ENCODE assay signal across 8 cellular contexts in genomic region chr5:139341187-139341688, GRCh38. TPM values are rescaled to one million over a fixed set of nuclear protein-coding genes. Genes with fewer than 3 reads are reported as not detected.
DNase-seq lines count a peak whose midpoint lies in the region; ATAC-seq and TF ChIP-seq lines count a peak whose summit lies in the region.

No MANE protein-coding gene starts in this region.

- no peak overlapping the region for H2BK12ac ChIP-seq in trophoblast cell (ENCODE audit: low read length)

- H2AFZ ChIP-seq in trophoblast cell (ENCODE audit: insufficient read depth, low read length, poor library complexity), result peak overlapping the region; percentile 42

- no peak overlapping the region for H4K91ac ChIP-seq in trophoblast cell (ENCODE audit: low read depth, low read length)

- no peak overlapping the region for H3K14ac ChIP-seq in trophoblast cell (ENCODE audit: low read length)

- no CpG with 5 or more reads among the region's 17 CpGs for WGBS in trophoblast cell (ENCODE audit: extremely low coverage, insufficient coverage, insufficient read length)

- no peak overlapping the region for H2AK5ac ChIP-seq in trophoblast cell (ENCODE audit: low read length)

- peaks cover 4% of the 10 kb centered on the region for H3K79me1 ChIP-seq in trophoblast cell (ENCODE audit: low read length)

- peak overlapping the region; percentile 73 for H3K9ac ChIP-seq in trophoblast cell (ENCODE audit: low read length)

- no peak overlapping the region for H3K4ac ChIP-seq in trophoblast cell (ENCODE audit: low read depth, low read length)

- no peak overlapping the region for H2BK120ac ChIP-seq in trophoblast cell (ENCODE audit: insufficient read depth, low read length, poor library complexity)

- H3K4me1 ChIP-seq in trophoblast cell (ENCODE audit: control insufficient read depth in 1 of 2, insufficient read depth in 2 of 2, low read length in 2 of 2), result peaks cover 0 to 4% of the 10 kb centered on the region in 2 experiments

- H3K27ac ChIP-seq in epithelial cell of prostate, result peak overlapping the region; percentile 89
- H3K27ac ChIP-seq in trophoblast cell (ENCODE audit: low read depth, low read length), result no peak overlapping the region

- DNase-seq in epithelial cell of prostate (ENCODE audit: low read depth, low spot score) (no peak), trophoblast cell (peak in 1 of 2 donors; percentile 10), NCI-H345 (lab: John Stamatoyannopoulos, UW) (no peak), HUDEP-2 (lab: John Stamatoyannopoulos, UW; ENCODE audit: unreplicated experiment in 76 of 76) (no peak), NCI-H82 (lab: John Stamatoyannopoulos, UW) (no peak)

- ATAC-seq in GM18498 (IDR thresholded peaks at IDR 0.05; ENCODE audit: unreplicated experiment) (peak; percentile 25), HG02678 (IDR thresholded peaks at IDR 0.05; ENCODE audit: unreplicated experiment) (no peak)

- H4K12ac ChIP-seq in trophoblast cell (ENCODE audit: low read depth, low read length), result no peak overlapping the region

- no peak overlapping the region for H3K23ac ChIP-seq in trophoblast cell (ENCODE audit: low read length)

- no peak overlapping the region for H2BK5ac ChIP-seq in trophoblast cell (ENCODE audit: low read depth, low read length, poor library complexity)

- peak overlapping the region; percentile 60 for H3K4me3 ChIP-seq in trophoblast cell (ENCODE audit: low read depth, low read length)

- peaks cover 8% of the 10 kb centered on the region for H3K79me2 ChIP-seq in trophoblast cell (ENCODE audit: control insufficient read depth, insufficient read depth, low read length, poor library complexity)

- H4K8ac ChIP-seq in trophoblast cell (ENCODE audit: low read depth, low read length), result peak overlapping the region; percentile 4

- peaks cover 0 to 2% of the 10 kb centered on the region in 2 experiments for H3K36me3 ChIP-seq in trophoblast cell (ENCODE audit: control insufficient read depth in 1 of 2, insufficient read depth in 2 of 2, low read length in 2 of 2)

- no peak overlapping the region for H3K18ac ChIP-seq in trophoblast cell (ENCODE audit: low read length)

- peaks cover 2% of the 10 kb centered on the region for H3K9me3 ChIP-seq in trophoblast cell (ENCODE audit: insufficient read depth, low read depth, low read length)

- H3K4me2 ChIP-seq in trophoblast cell (ENCODE audit: low read length), result peak overlapping the region; percentile 100

- H3K27me3 ChIP-seq in trophoblast cell (ENCODE audit: insufficient read depth, low read length), result no peaks in the 10 kb centered on the region

TF ChIP-seq in PFSK-1, 5 proteins besides CTCF, POLR2A, EP300 and RAD21:
- TF ChIP-seq, protein P1, sequence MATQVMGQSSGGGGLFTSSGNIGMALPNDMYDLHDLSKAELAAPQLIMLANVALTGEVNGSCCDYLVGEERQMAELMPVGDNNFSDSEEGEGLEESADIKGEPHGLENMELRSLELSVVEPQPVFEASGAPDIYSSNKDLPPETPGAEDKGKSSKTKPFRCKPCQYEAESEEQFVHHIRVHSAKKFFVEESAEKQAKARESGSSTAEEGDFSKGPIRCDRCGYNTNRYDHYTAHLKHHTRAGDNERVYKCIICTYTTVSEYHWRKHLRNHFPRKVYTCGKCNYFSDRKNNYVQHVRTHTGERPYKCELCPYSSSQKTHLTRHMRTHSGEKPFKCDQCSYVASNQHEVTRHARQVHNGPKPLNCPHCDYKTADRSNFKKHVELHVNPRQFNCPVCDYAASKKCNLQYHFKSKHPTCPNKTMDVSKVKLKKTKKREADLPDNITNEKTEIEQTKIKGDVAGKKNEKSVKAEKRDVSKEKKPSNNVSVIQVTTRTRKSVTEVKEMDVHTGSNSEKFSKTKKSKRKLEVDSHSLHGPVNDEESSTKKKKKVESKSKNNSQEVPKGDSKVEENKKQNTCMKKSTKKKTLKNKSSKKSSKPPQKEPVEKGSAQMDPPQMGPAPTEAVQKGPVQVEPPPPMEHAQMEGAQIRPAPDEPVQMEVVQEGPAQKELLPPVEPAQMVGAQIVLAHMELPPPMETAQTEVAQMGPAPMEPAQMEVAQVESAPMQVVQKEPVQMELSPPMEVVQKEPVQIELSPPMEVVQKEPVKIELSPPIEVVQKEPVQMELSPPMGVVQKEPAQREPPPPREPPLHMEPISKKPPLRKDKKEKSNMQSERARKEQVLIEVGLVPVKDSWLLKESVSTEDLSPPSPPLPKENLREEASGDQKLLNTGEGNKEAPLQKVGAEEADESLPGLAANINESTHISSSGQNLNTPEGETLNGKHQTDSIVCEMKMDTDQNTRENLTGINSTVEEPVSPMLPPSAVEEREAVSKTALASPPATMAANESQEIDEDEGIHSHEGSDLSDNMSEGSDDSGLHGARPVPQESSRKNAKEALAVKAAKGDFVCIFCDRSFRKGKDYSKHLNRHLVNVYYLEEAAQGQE (IDR thresholded peaks at IDR 0.05; ENCODE audit: insufficient read depth in 1 of 2, low read depth in 2 of 2, low read length in 2 of 2), result no peak
- 0 out of 2 replicates have a peak, but pooled peaks have one; percentile 7 for TF ChIP-seq TAF1 (IDR thresholded peaks at IDR 0.05; ENCODE audit: borderline replicate concordance, insufficient read depth, low read length)

RNA-seq across cellular contexts. Expression of gene PAIP2, which starts 0.4 kb away (rescaled TPM):
- polyA plus RNA-seq in PFSK-1 (2012; ENCODE audit: insufficient read length, low read depth), result 160 TPM
- polyA plus RNA-seq in trophoblast cell (2013), result 156 and 175 TPM in 2 replicates

RNA-seq across cellular contexts. Expression of gene SLC23A1, which starts 41.9 kb away (rescaled TPM):
- polyA plus RNA-seq in PFSK-1 (2012; ENCODE audit: insufficient read length, low read depth), result not detected
- 0.18 and 0.31 TPM in 2 replicates for polyA plus RNA-seq in trophoblast cell (2013)

RNA-seq across cellular contexts. Expression of gene MATR3, which starts 47.7 kb away (rescaled TPM):
- polyA plus RNA-seq in PFSK-1 (2012; ENCODE audit: insufficient read length, low read depth), result 67.3 TPM
- polyA plus RNA-seq in trophoblast cell (2013), result 164 and 185 TPM in 2 replicates

RNA-seq across cellular contexts. Expression of gene MZB1, which starts 48.5 kb away (rescaled TPM):
- polyA plus RNA-seq in PFSK-1 (2012; ENCODE audit: insufficient read length, low read depth), result not detected
- polyA plus RNA-seq in trophoblast cell (2013), result 0.15 and 0.35 TPM in 2 replicates

RNA-seq across cellular contexts. Expression of gene PROB1, which starts 53.7 kb away (rescaled TPM):
- polyA plus RNA-seq in PFSK-1 (2012; ENCODE audit: insufficient read length, low read depth), result 5.9 TPM
- polyA plus RNA-seq in trophoblast cell (2013), result 2.4 and 2.7 TPM in 2 replicates
